In the genomic region with DNA sequence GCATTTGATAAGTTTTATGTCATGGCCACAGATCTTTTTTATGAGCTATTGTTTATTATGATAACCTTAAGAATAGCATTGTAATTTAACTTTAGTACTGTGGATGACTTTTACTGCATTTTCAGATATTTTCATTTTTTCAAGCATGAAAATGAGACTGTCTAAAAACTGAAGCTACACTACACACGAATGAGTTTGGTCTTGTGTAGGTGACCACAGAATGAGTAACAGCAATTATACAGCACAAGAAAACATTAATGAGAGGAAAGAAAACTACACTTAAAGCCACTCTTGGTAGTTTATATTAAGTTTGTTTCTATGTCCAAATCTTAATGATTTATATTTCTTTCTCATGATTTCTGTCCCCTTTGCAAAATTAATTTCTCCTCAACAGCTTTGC, we compare ENCODE assay signal across 24 cellular contexts.
DNase-seq lines count a peak whose midpoint lies in the region; ATAC-seq, FAIRE-seq and TF ChIP-seq lines count a peak whose summit lies in the region.
"Had no signal": no experiment of that assay in that cellular context is flagged by ENCODE, and none has a peak within 500 bp of the region (broad histone marks: within the 10 kb centered on the region; RNA-seq: fewer than 3 reads in every experiment).

No MANE protein-coding gene starts in this region.

- no peak overlapping the region; the same call in 1 of the 2 replicates for H3K4me2 ChIP-seq in IMR-90 (ENCODE audit: low read depth, low read length)
- no peak overlapping the region for H3K4me2 ChIP-seq in keratinocyte (ENCODE audit: control insufficient read depth, extremely low read depth, insufficient read depth, low read depth, low read length)
- H3K4me2 ChIP-seq: KMS-11 had no signal

- no peaks in the 10 kb centered on the region for H3K36me3 Mint-ChIP-seq in progenitor cell of endocrine pancreas (ENCODE audit: insufficient read depth)
- no peaks in the 10 kb centered on the region for H3K36me3 Mint-ChIP-seq in activated T-cell treated with anti-CD3 and anti-CD28 coated beads, Interleukin-2, amount 50 U/mL, for 4 hours (ENCODE audit: insufficient read depth)
- no peaks in the 10 kb centered on the region for H3K36me3 Mint-ChIP-seq in activated naive CD4-positive, alpha-beta T cell treated with anti-CD3 and anti-CD28 coated beads, Interleukin-2, amount 10 ng/mL, durations not matched to agents 7 days and 5 days
- H3K36me3 Mint-ChIP-seq: IgD-negative memory B cell had no signal

- H3K27me3 ChIP-seq in IMR-90 (ENCODE audit: control insufficient read depth, insufficient read depth, low read length) (no peaks in the 10 kb centered on the region), bronchial epithelial cell (ENCODE audit: control insufficient read depth, insufficient read depth, low read length) (no peaks in the 10 kb centered on the region), keratinocyte (ENCODE audit: control insufficient read depth, extremely low read depth, insufficient read depth, low read length) (no peaks in the 10 kb centered on the region)

- dilution Hi-C loops in IMR-90 (cut with HindIII; ENCODE audit: low sequenced_read_pairs, unreplicated experiment) (no loop called here), keratinocyte (cut with MboI; ENCODE audit: extremely low pct_ligation_motif_present, low sequenced_read_pairs) (no loop called here)

- in situ Hi-C loops in IMR-90 (cut with MboI; ENCODE audit: low sequenced_read_pairs) = no loop called here

- TF ChIP-seq RAD21 in IMR-90 (IDR thresholded peaks at IDR 0.05; ENCODE audit: low read length) = no peak

- no peak overlapping the region for H3K56ac ChIP-seq in IMR-90 (ENCODE audit: extremely low read depth, insufficient read depth, low read length)

- H3K9me3 Mint-ChIP-seq in progenitor cell of endocrine pancreas (ENCODE audit: low read depth) = no peaks in the 10 kb centered on the region
- H3K9me3 Mint-ChIP-seq in activated T-cell treated with anti-CD3 and anti-CD28 coated beads, Interleukin-2, amount 50 U/mL, for 4 hours = peaks cover 3% of the 10 kb centered on the region
- no peaks in the 10 kb centered on the region for H3K9me3 Mint-ChIP-seq in activated naive CD4-positive, alpha-beta T cell treated with anti-CD3 and anti-CD28 coated beads, Interleukin-2, amount 10 ng/mL, durations not matched to agents 7 days and 5 days
- H3K9me3 Mint-ChIP-seq: H9 had no signal

- no peak overlapping the region for H3K27ac ChIP-seq in IMR-90 (ENCODE audit: insufficient read depth, low read length)
- no peak overlapping the region for H3K27ac ChIP-seq in keratinocyte (ENCODE audit: control insufficient read depth, insufficient read depth, low read length)
- H3K27ac ChIP-seq: KMS-11, RWPE1 had no signal

- no peak overlapping the region for H3K14ac ChIP-seq in IMR-90 (replicated peaks; ENCODE audit: low read depth, low read length)

- peak overlapping the region; percentile 42 for H2BK5ac ChIP-seq in IMR-90 (ENCODE audit: low read depth, low read length, poor library complexity, severe bottlenecking)

- no peak overlapping the region; a peak in 1 of 4 replicates for H4K8ac ChIP-seq in IMR-90 (ENCODE audit: low read depth in 2 of 2, low read length in 2 of 2)

- no peak overlapping the region for H4K91ac ChIP-seq in IMR-90 (ENCODE audit: insufficient read depth, low read depth, low read length)

- no peaks in the 10 kb centered on the region for H3K27me3 Mint-ChIP-seq in progenitor cell of endocrine pancreas
- no peaks in the 10 kb centered on the region for H3K27me3 Mint-ChIP-seq in activated T-cell treated with anti-CD3 and anti-CD28 coated beads, Interleukin-2, amount 50 U/mL, for 4 hours (ENCODE audit: low read depth)
- H3K27me3 Mint-ChIP-seq in activated naive CD4-positive, alpha-beta T cell treated with anti-CD3 and anti-CD28 coated beads, Interleukin-2, amount 10 ng/mL, durations not matched to agents 7 days and 5 days = no peaks in the 10 kb centered on the region
- H3K27me3 Mint-ChIP-seq: IgD-negative memory B cell had no signal

- no peak overlapping the region for H3K4ac ChIP-seq in IMR-90 (ENCODE audit: low read depth, low read length)

- H4K5ac ChIP-seq in IMR-90 (ENCODE audit: low read depth, low read length) = no peak overlapping the region

- no peak for TF ChIP-seq POLR2A in IMR-90 (IDR thresholded peaks at IDR 0.05; ENCODE audit: low read depth, low read length)

- H3K79me1 ChIP-seq in IMR-90 (ENCODE audit: low read depth in 1 of 2, low read length in 2 of 2) = no peaks in the 10 kb centered on the region

- H3K27ac Mint-ChIP-seq in progenitor cell of endocrine pancreas = no peak overlapping the region
- H3K27ac Mint-ChIP-seq in activated naive CD4-positive, alpha-beta T cell treated with anti-CD3 and anti-CD28 coated beads, Interleukin-2, amount 10 ng/mL, durations not matched to agents 7 days and 5 days = no peak overlapping the region
- H3K27ac Mint-ChIP-seq: H9, IgD-negative memory B cell had no signal

- BruUV-seq in IMR-90 (replicated peaks; lab: Mats Ljungman, UMichigan) = no TSS peak

- H3K79me2 ChIP-seq in keratinocyte (ENCODE audit: control insufficient read depth, insufficient read depth, low read length) = no peaks in the 10 kb centered on the region

- no peak overlapping the region for H2BK15ac ChIP-seq in IMR-90 (ENCODE audit: low read depth, low read length)

- DNase-seq in EH (ENCODE audit: low read depth) (peak; percentile 73), IMR-90 (peak; percentile 16), bronchial epithelial cell (ENCODE audit: low read depth) (peak; percentile 23), keratinocyte (ENCODE audit: low read depth, low spot score) (no peak), progenitor cell of endocrine pancreas (ENCODE audit: low spot score, unreplicated experiment) (no peak), activated gamma-delta T cell treated with Interleukin-2 at 50 U/mL for 16 hours (no peak)
- no peak for DNase-seq in activated T-cell treated with anti-CD3 and anti-CD28 coated beads, Interleukin-2, amount 50 U/mL, for 4 hours
- DNase-seq in activated naive CD4-positive, alpha-beta T cell treated with anti-CD3 and anti-CD28 coated beads, Interleukin-2, amount 10 ng/mL, durations not matched to agents 7 days and 5 days = no peak
- DNase-seq: Calu3; DND-41; H9; NCI-H1092 treated with DMSO at 0.1 percent for 48 hours; NCI-H1436 treated with DMSO at 0.1 percent for 48 hours; NCI-H187 treated with DMSO at 0.1 percent for 48 hours; NCI-H2107; NCI-H446; NCI-H524 treated with DMSO at 0.1 percent for 48 hours; NCI-H82; NK-92 treated with Interleukin-12 subunit alpha and Interleukin-12 subunit beta, amount 100 ng/mL, for 24 hours; PC-3; SHP77 had no signal

- FAIRE-seq in bronchial epithelial cell (lab: Jason Lieb, UNC) (no peak), keratinocyte (lab: Jason Lieb, UNC) (peak; percentile 56)

- peaks cover 3% of the 10 kb centered on the region for H3K4me1 Mint-ChIP-seq in progenitor cell of endocrine pancreas (ENCODE audit: low read depth)
- H3K4me1 Mint-ChIP-seq in activated T-cell treated with anti-CD3 and anti-CD28 coated beads, Interleukin-2, amount 50 U/mL, for 4 hours (ENCODE audit: low read depth) = no peaks in the 10 kb centered on the region
- H3K4me1 Mint-ChIP-seq in activated naive CD4-positive, alpha-beta T cell treated with anti-CD3 and anti-CD28 coated beads, Interleukin-2, amount 10 ng/mL, durations not matched to agents 7 days and 5 days = no peaks in the 10 kb centered on the region
- H3K4me1 Mint-ChIP-seq: H9, IgD-negative memory B cell had no signal

- CTCF ChIA-PET in IMR-90 (lab: Yijun Ruan, JAX) = no interaction called here
- CTCF ChIA-PET in activated naive CD4-positive, alpha-beta T cell treated with anti-CD3 and anti-CD28 coated beads, Interleukin-2, amount 10 ng/mL, durations not matched to agents 7 days and 5 days (lab: Charles Lee) = no interaction called here

- intact Hi-C loops in IMR-90 (cut with micrococcal nuclease) = loop anchor here (10.0 kb wide), 1 partner anchor 757 kb away; no protein-coding TSS in a partner anchor

- H2AFZ ChIP-seq in IMR-90 (replicated peaks; ENCODE audit: low read length, poor library complexity) (no peak overlapping the region), keratinocyte (ENCODE audit: control insufficient read depth, low read length) (no peak overlapping the region)

- TF ChIP-seq CTCF in IMR-90 (conservative IDR thresholded peaks at IDR 0.05; ENCODE audit: low read depth, low read length) (no peak), bronchial epithelial cell (IDR thresholded peaks at IDR 0.05; ENCODE audit: insufficient read depth, low read length, severe bottlenecking) (no peak), keratinocyte (optimal IDR thresholded peaks at IDR 0.05 in 1 of 3, IDR thresholded peaks at IDR 0.05 in 1 of 3, conservative IDR thresholded peaks at IDR 0.05 in 1 of 3; ENCODE audit: extremely low read depth in 1 of 3, insufficient read depth in 2 of 3, low read length in 3 of 3) (no peak), progenitor cell of endocrine pancreas (IDR thresholded peaks at IDR 0.05; ENCODE audit: unreplicated experiment) (no peak)

- H3K4me3 ChIP-seq in IMR-90 (ENCODE audit: insufficient read depth, low read depth, low read length) (no peak overlapping the region), bronchial epithelial cell (ENCODE audit: low read depth, low read length) (no peak overlapping the region), keratinocyte (ENCODE audit: control insufficient read depth in 2 of 3, extremely low read depth in 1 of 3, insufficient read depth in 2 of 3, low read depth in 1 of 3, low read length in 3 of 3) (no peak overlapping the region)

- POLR2A ChIA-PET in IMR-90 (lab: Charles Lee; ENCODE audit: unreplicated experiment) = no interaction called here

- peaks cover 2% of the 10 kb centered on the region; the same call in 1 of the 2 replicates for H3K4me1 ChIP-seq in IMR-90 (ENCODE audit: control insufficient read depth, insufficient read depth, low read length)
- H3K4me1 ChIP-seq in keratinocyte (ENCODE audit: control insufficient read depth, extremely low read depth, insufficient read depth, low read length) = no peaks in the 10 kb centered on the region

- H2BK20ac ChIP-seq in IMR-90 (ENCODE audit: low read depth, low read length) = no peak overlapping the region

- WGBS in IMR-90 (ENCODE audit: extremely low coverage in 2 of 2, insufficient read length in 1 of 2), 2 experiments = no CpG with 5 or more reads among the region's 1 CpG

- no peak overlapping the region for H3K18ac ChIP-seq in IMR-90 (ENCODE audit: low read depth, low read length)

- H3K9ac ChIP-seq in IMR-90 (ENCODE audit: low read depth, low read length) = no peak overlapping the region
- H3K9ac ChIP-seq in keratinocyte (ENCODE audit: control insufficient read depth, extremely low read depth, insufficient read depth, low read length) = no peak overlapping the region
- H3K9ac ChIP-seq: KMS-11 had no signal

- H3K9me1 ChIP-seq in IMR-90 (ENCODE audit: insufficient read depth, low read length) (no peaks in the 10 kb centered on the region), keratinocyte (ENCODE audit: control insufficient read depth, extremely low read depth, insufficient read depth, low read length) (no peaks in the 10 kb centered on the region)

- H2BK120ac ChIP-seq in IMR-90 (ENCODE audit: low read depth, low read length) = peak overlapping the region; percentile 48; the same call in 1 of the 2 replicates

- H2AK9ac ChIP-seq in IMR-90 (replicated peaks; ENCODE audit: low read depth, low read length, poor library complexity) = no peak overlapping the region

- no peak for ATAC-seq in IMR-90 (ENCODE audit: low read depth)
- no peak for ATAC-seq in activated T-cell treated with anti-CD3 and anti-CD28 coated beads, Interleukin-2, amount 50 U/mL, for 4 hours
- ATAC-seq: PC-3 had no signal

- no peaks in the 10 kb centered on the region for H3K36me3 ChIP-seq in IMR-90 (ENCODE audit: control insufficient read depth, insufficient read depth, low read length)
- no peaks in the 10 kb centered on the region for H3K36me3 ChIP-seq in bronchial epithelial cell (ENCODE audit: control insufficient read depth, insufficient read depth, low read length)
- no peaks in the 10 kb centered on the region for H3K36me3 ChIP-seq in keratinocyte (ENCODE audit: control insufficient read depth in 2 of 2, extremely low read depth in 1 of 2, insufficient read depth in 2 of 2, low read length in 2 of 2)

- no peak overlapping the region for H3K4me3 Mint-ChIP-seq in progenitor cell of endocrine pancreas (ENCODE audit: low read depth)
- no peak overlapping the region for H3K4me3 Mint-ChIP-seq in activated T-cell treated with anti-CD3 and anti-CD28 coated beads, Interleukin-2, amount 50 U/mL, for 4 hours
- no peak overlapping the region for H3K4me3 Mint-ChIP-seq in activated naive CD4-positive, alpha-beta T cell treated with anti-CD3 and anti-CD28 coated beads, Interleukin-2, amount 10 ng/mL, durations not matched to agents 7 days and 5 days
- H3K4me3 Mint-ChIP-seq: H9, IgD-negative memory B cell had no signal

- no peak overlapping the region for H2AK5ac ChIP-seq in IMR-90 (ENCODE audit: low read depth, low read length)

- H4K20me1 ChIP-seq in IMR-90 (ENCODE audit: insufficient read depth, low read length) = no peaks in the 10 kb centered on the region
- no peaks in the 10 kb centered on the region for H4K20me1 ChIP-seq in keratinocyte (ENCODE audit: control insufficient read depth, extremely low read depth, insufficient read depth, low read length)

- H3K9me3 ChIP-seq in IMR-90 (ENCODE audit: control insufficient read depth, insufficient read depth, low read length) = no peaks in the 10 kb centered on the region
- no peaks in the 10 kb centered on the region for H3K9me3 ChIP-seq in keratinocyte (ENCODE audit: control insufficient read depth, low read depth, low read length)

- H3K23ac ChIP-seq in IMR-90 (ENCODE audit: low read depth, low read length) = no peak overlapping the region

Comparison
In these comparisons a context has a peak if more than half of its experiments do, and no peak if none do; other contexts are left out.
1. DNase-seq: peak in EH (single experiment), IMR-90 (single experiment) and bronchial epithelial cell (single experiment); none in keratinocyte (single experiment), progenitor cell of endocrine pancreas (single experiment), activated T-cell treated with anti-CD3 and anti-CD28 coated beads, Interleukin-2, amount 50 U/mL, for 4 hours (single experiment), activated gamma-delta T cell treated with Interleukin-2 at 50 U/mL for 16 hours (single experiment) and activated naive CD4-positive, alpha-beta T cell treated with anti-CD3 and anti-CD28 coated beads, Interleukin-2, amount 10 ng/mL, durations not matched to agents 7 days and 5 days (single experiment).